8 cellular contexts compared by ENCODE assay signal in genomic region chr16:70621853-70622252, GRCh38. TPM values are rescaled to one million over a fixed set of nuclear protein-coding genes. Genes with fewer than 3 reads are reported as not detected.
DNase-seq lines count a peak whose midpoint lies in the region; ATAC-seq and TF ChIP-seq lines count a peak whose summit lies in the region.
"Not testable (repeated sequence)": the region's sequence is repeated elsewhere in the genome, so short reads cannot be mapped to it uniquely, and the experiment has no call there.
"Had no signal": no experiment of that assay in that cellular context is flagged by ENCODE, and none has a peak within 500 bp of the region (broad histone marks: within the 10 kb centered on the region; RNA-seq: fewer than 3 reads in every experiment).

No MANE protein-coding gene starts in this region.

- not testable (repeated sequence) for TF ChIP-seq EP300 in SK-N-SH (IDR thresholded peaks at IDR 0.05; ENCODE audit: borderline replicate concordance in 1 of 2, low read depth in 1 of 2, low read length in 1 of 2)

- H3K9ac ChIP-seq in HUES48 (ENCODE audit: low read depth, low read length); SK-N-SH; endodermal cell (ENCODE audit: extremely low read depth, low read length, poor library complexity, severe bottlenecking); iPS-20b (ENCODE audit: low read depth, low read length): not testable (repeated sequence)

- peaks cover 30% of the 10 kb centered on the region for H3K4me1 ChIP-seq in GM23338 (ENCODE audit: insufficient read depth)
- not testable (repeated sequence) for H3K4me1 ChIP-seq in HUES48 (ENCODE audit: control insufficient read depth, insufficient read depth, low read length); SK-N-SH (ENCODE audit: control insufficient read depth in 1 of 2, insufficient read depth in 2 of 2, low read depth in 1 of 2, low read length in 1 of 2); ascending aorta; endodermal cell (ENCODE audit: control insufficient read depth, insufficient read depth, low read length)
- H3K4me1 ChIP-seq in iPS-20b (ENCODE audit: insufficient read depth, low read length): peaks cover 10% of the 10 kb centered on the region

- intact Hi-C loops in ascending aorta (cut with DNase I): not testable (repeated sequence)

- not testable (repeated sequence) for DNase-seq in GM23338 (ENCODE audit: low spot score); SK-N-SH; ascending aorta (ENCODE audit: low spot score in 2 of 2)
- DNase-seq in endodermal cell: peak; percentile 48

- H3K79me2 ChIP-seq in GM23338 (replicated peaks; ENCODE audit: insufficient read depth): peaks cover 48% of the 10 kb centered on the region
- H3K79me2 ChIP-seq in SK-N-SH (ENCODE audit: insufficient read depth): not testable (repeated sequence)

- H3K36me3 Mint-ChIP-seq in GM23338 (ENCODE audit: low read depth): peaks cover 67% of the 10 kb centered on the region
- peaks cover 17% of the 10 kb centered on the region for H3K36me3 Mint-ChIP-seq in endodermal cell (ENCODE audit: low read depth)

- not testable (repeated sequence) for H4K20me1 ChIP-seq in GM23338 (replicated peaks; ENCODE audit: insufficient read depth); SK-N-SH (ENCODE audit: insufficient read depth)

- not testable (repeated sequence) for H2AFZ ChIP-seq in GM23338
- 0 out of 2 replicates have a peak overlapping the region, but pooled peaks have one; percentile 35 for H2AFZ ChIP-seq in SK-N-SH (ENCODE audit: low read depth)

- not testable (repeated sequence) for TF ChIP-seq RAD21 in SK-N-SH (IDR thresholded peaks at IDR 0.05; ENCODE audit: low read length)

- TF ChIP-seq CTCF in GM23338 (conservative IDR thresholded peaks at IDR 0.05; ENCODE audit: low read depth in 2 of 2); SK-N-SH (IDR thresholded peaks at IDR 0.05); ascending aorta (IDR thresholded peaks at IDR 0.05); endodermal cell (conservative IDR thresholded peaks at IDR 0.05): not testable (repeated sequence)

- peaks cover 53% of the 10 kb centered on the region for H3K4me1 Mint-ChIP-seq in GM23338
- peaks cover 67% of the 10 kb centered on the region for H3K4me1 Mint-ChIP-seq in endodermal cell

- 0 out of 2 replicates have a peak overlapping the region, but pooled peaks have one; percentile 97 for H3K4me2 ChIP-seq in GM23338
- not testable (repeated sequence) for H3K4me2 ChIP-seq in SK-N-SH

- CTCF ChIA-PET in SK-N-SH (lab: Yijun Ruan, JAX): not testable (repeated sequence)

- H3K27me3 Mint-ChIP-seq in GM23338 (ENCODE audit: insufficient read depth, low read depth, poor library complexity): peaks cover 13% of the 10 kb centered on the region
- not testable (repeated sequence) for H3K27me3 Mint-ChIP-seq in endodermal cell (ENCODE audit: insufficient read depth)

- H3K27ac ChIP-seq in GM23338 (ENCODE audit: low read depth) (peak overlapping the region; percentile 97), HUES48 (ENCODE audit: low read depth, low read length) (peak overlapping the region; percentile 79), ascending aorta (peak overlapping the region; percentile 59 to 67)
- not testable (repeated sequence) for H3K27ac ChIP-seq in SK-N-SH (ENCODE audit: low read depth in 2 of 2, low read length in 1 of 2); endodermal cell (ENCODE audit: low read depth, low read length); iPS-20b (ENCODE audit: low read length)

- H3K4me3 Mint-ChIP-seq in GM23338: peak overlapping the region; percentile 97
- H3K4me3 Mint-ChIP-seq in endodermal cell: peak overlapping the region; percentile 83

- not testable (repeated sequence) for H3K9me2 ChIP-seq in GM23338 (ENCODE audit: insufficient read depth); SK-N-SH

- not testable (repeated sequence) for H3K9me3 ChIP-seq in HUES48 (ENCODE audit: control insufficient read depth, insufficient read depth, low read length); SK-N-SH; ascending aorta; iPS-20b (ENCODE audit: insufficient read depth, low read depth, low read length)
- H3K9me3 ChIP-seq in endodermal cell (ENCODE audit: control insufficient read depth, low read length): peaks cover 12% of the 10 kb centered on the region

- peaks cover 17% of the 10 kb centered on the region for H3K36me3 ChIP-seq in GM23338 (ENCODE audit: insufficient read depth)
- not testable (repeated sequence) for H3K36me3 ChIP-seq in HUES48 (ENCODE audit: control insufficient read depth, insufficient read depth, low read length); SK-N-SH (replicated peaks in 1 of 2; ENCODE audit: control insufficient read depth in 1 of 2, insufficient read depth in 2 of 2, low read length in 1 of 2); ascending aorta; endodermal cell (ENCODE audit: control insufficient read depth, insufficient read depth, low read length); iPS-20b (ENCODE audit: insufficient read depth, low read depth, low read length)

- POLR2A ChIA-PET in SK-N-SH (lab: Yijun Ruan, JAX): not testable (repeated sequence)

- 85% methylated on average over 3 of the region's 3 CpGs for WGBS in SK-N-SH (ENCODE audit: low lambda C conversion rate)
- WGBS in endodermal cell (ENCODE audit: insufficient coverage in 1 of 2, insufficient read length in 1 of 2), 2 experiments: 29% methylated on average over 2 of the region's 3 CpGs; no CpG with 5 or more reads in 1 of the 2 experiments

- peak overlapping the region; percentile 94 for H3K27ac Mint-ChIP-seq in GM23338
- peak overlapping the region; percentile 88 for H3K27ac Mint-ChIP-seq in endodermal cell

- peaks cover 23% of the 10 kb centered on the region for H3K9me3 Mint-ChIP-seq in GM23338
- peaks cover 24% of the 10 kb centered on the region for H3K9me3 Mint-ChIP-seq in endodermal cell

- H3K4me3 ChIP-seq in GM23338 (peak overlapping the region; percentile 98), endodermal cell (ENCODE audit: low read length) (peak overlapping the region; percentile 45), iPS-20b (ENCODE audit: low read length) (peak overlapping the region; percentile 42; the same call in 1 of the 2 replicates)
- not testable (repeated sequence) for H3K4me3 ChIP-seq in HUES48 (ENCODE audit: low read depth, low read length); SK-N-SH (ENCODE audit: low read depth in 2 of 2, low read length in 1 of 2); ascending aorta

- not testable (repeated sequence) for H3F3A ChIP-seq in GM23338 (replicated peaks; ENCODE audit: low read depth); SK-N-SH (replicated peaks; ENCODE audit: insufficient read depth)

- not testable (repeated sequence) for H3K27me3 ChIP-seq in GM23338 (ENCODE audit: insufficient read depth); HUES48 (ENCODE audit: control insufficient read depth, insufficient read depth, low read length); SK-N-SH (ENCODE audit: insufficient read depth); ascending aorta; endodermal cell (ENCODE audit: control insufficient read depth, insufficient read depth, low read length, poor library complexity, severe bottlenecking); iPS-20b (ENCODE audit: insufficient read depth, low read length)

- ATAC-seq in GM23338: peak; percentile 81

TF ChIP-seq in GM23338, 12 proteins besides CTCF, POLR2A, EP300 and RAD21:
- TF ChIP-seq NANOG (IDR thresholded peaks at IDR 0.05; ENCODE audit: borderline replicate concordance): peak; percentile 53

RNA-seq across cellular contexts. Expression of gene IL34, which starts 24.5 kb away (rescaled TPM):
- 4.6 and 6.6 TPM in 2 replicates for total RNA-seq in GM23338 (2014; rRNA removed; shearing (Covaris generic))
- polyA plus RNA-seq in GM23338 (2016; fragmentation: Nextera tagmentation; extraction: Ambion mirVana): 3.1 and 4.3 TPM in 2 replicates
- 0.18 and 0.19 TPM in 2 replicates for polyA plus RNA-seq in SK-N-SH (2012; rRNA removed)
- 0.17 and 0.26 TPM in 2 replicates for polyA plus RNA-seq in SK-N-SH (2012; cell fraction: cytosol; rRNA removed)
- 0.27 and 0.36 TPM in 2 replicates for polyA plus RNA-seq in SK-N-SH (2012; cell fraction: nucleus; rRNA removed)
- total RNA-seq in ascending aorta: 116 TPM
- 1 to 10 TPM; 3.0 to 5.6 TPM for total RNA-seq in endodermal cell
- 1.3 TPM for polyA plus RNA-seq in endodermal cell (2013, experiment 1 of 2)
- 0.21 TPM for polyA plus RNA-seq in endodermal cell (2013, experiment 2 of 2)
- total RNA-seq: CD8-positive, alpha-beta memory T cell had no signal
- polyA plus RNA-seq: CD14-positive monocyte; CD8-positive, alpha-beta memory T cell had no signal

Comparison
In these comparisons a context has a peak if more than half of its experiments do, and no peak if none do; other contexts are left out.
1. RNA of gene IL34, which starts 24.5 kb away (total RNA-seq): 116 TPM in ascending aorta (single experiment); 4.6 to 6.6 TPM in GM23338 and 3.0 to 5.6 TPM in endodermal cell; every median in the first group is over 10 times any median in the second.